Comparison of ENCODE assay signal across 1 cellular context in the genomic region with DNA sequence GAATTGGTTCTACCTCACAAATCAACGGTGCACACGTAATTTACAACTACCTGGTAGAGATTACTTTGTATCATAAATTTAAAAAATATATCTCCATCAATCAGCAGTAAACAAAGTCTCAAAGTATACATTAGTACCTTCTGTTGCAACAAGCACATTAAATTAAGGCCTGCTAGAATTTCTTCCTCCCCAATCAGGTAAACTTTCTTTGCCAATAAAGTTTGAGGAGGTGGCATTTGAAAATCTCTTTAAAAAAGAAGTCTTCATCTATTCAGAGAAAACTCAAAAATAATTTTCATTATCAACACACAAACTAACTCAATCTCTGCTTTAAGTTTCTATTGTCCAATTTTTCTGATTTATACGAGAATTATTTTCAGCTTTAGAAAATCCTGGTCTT.
TF ChIP-seq lines count a peak whose summit lies in the region.

No MANE protein-coding gene starts in this region.

TF ChIP-seq in IMR-90, 13 proteins besides CTCF, POLR2A, EP300 and RAD21:
- TF ChIP-seq CHD1 (IDR thresholded peaks at IDR 0.05; ENCODE audit: low read depth, low read length) (no peak), MAZ (IDR thresholded peaks at IDR 0.05; ENCODE audit: borderline replicate concordance, low read depth, low read length) (no peak), SMC3 (IDR thresholded peaks at IDR 0.05; ENCODE audit: low read depth, low read length) (no peak), RFX5 (IDR thresholded peaks at IDR 0.05; ENCODE audit: low read depth, low read length) (no peak), FOS (IDR thresholded peaks at IDR 0.05; ENCODE audit: low read depth, low read length) (no peak), MXI1 (IDR thresholded peaks at IDR 0.05; ENCODE audit: borderline replicate concordance, low read depth, low read length) (no peak), MAFK (IDR thresholded peaks at IDR 0.05; ENCODE audit: low read depth, low read length) (no peak), RCOR1 (IDR thresholded peaks at IDR 0.05; ENCODE audit: insufficient replicate concordance, low read length) (no peak), NFE2L2 (IDR thresholded peaks at IDR 0.05; ENCODE audit: low read depth, low read length) (no peak), CEBPB (IDR thresholded peaks at IDR 0.05; ENCODE audit: low read depth, low read length) (no peak), BHLHE40 (IDR thresholded peaks at IDR 0.05; ENCODE audit: low read depth, low read length) (no peak), ELK1 (IDR thresholded peaks at IDR 0.05; ENCODE audit: borderline replicate concordance, low read depth, low read length) (no peak)
- TF ChIP-seq, protein P1, sequence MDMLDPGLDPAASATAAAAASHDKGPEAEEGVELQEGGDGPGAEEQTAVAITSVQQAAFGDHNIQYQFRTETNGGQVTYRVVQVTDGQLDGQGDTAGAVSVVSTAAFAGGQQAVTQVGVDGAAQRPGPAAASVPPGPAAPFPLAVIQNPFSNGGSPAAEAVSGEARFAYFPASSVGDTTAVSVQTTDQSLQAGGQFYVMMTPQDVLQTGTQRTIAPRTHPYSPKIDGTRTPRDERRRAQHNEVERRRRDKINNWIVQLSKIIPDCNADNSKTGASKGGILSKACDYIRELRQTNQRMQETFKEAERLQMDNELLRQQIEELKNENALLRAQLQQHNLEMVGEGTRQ (IDR thresholded peaks at IDR 0.05; ENCODE audit: low read depth, low read length) = no peak
